Comparison of ENCODE assay signal across 10 cellular contexts in genomic region chr18:75456277-75456676, GRCh38. TPM values are rescaled to one million over a fixed set of nuclear protein-coding genes. Genes with fewer than 3 reads are reported as not detected.
A peak's percentile ranks its signal among the peaks of the same experiment; 100 is the strongest.
DNase-seq lines count a peak whose midpoint lies in the region; ATAC-seq, FAIRE-seq and TF ChIP-seq lines count a peak whose summit lies in the region.
"Had no signal": no experiment of that assay in that cellular context is flagged by ENCODE, and none has a peak within 500 bp of the region (broad histone marks: within the 10 kb centered on the region; RNA-seq: fewer than 3 reads in every experiment).

No MANE protein-coding gene starts in this region.

- TF ChIP-seq POLR2A in endothelial cell of umbilical vein (IDR thresholded peaks at IDR 0.05; ENCODE audit: low read depth, low read length) (no peak), transverse colon (IDR thresholded peaks at IDR 0.05) (no peak)

- intact Hi-C loops in endothelial cell of umbilical vein (cut with micrococcal nuclease) (loop anchor here (5.0 kb wide), 1 partner anchor 249 kb away; the partner anchor contains the start of gene PTGR3), transverse colon (cut with DNase I; ENCODE audit: low total_unique reads) (no loop called here)

- H3K27me3 Mint-ChIP-seq in activated CD8-positive, alpha-beta memory T cell treated with anti-CD3 and anti-CD28 coated beads, Interleukin-2, amount 10 ng/mL, durations not matched to agents 7 days and 5 days = peaks cover 48% of the 10 kb centered on the region
- H3K27me3 Mint-ChIP-seq in neural crest cell (ENCODE audit: low read depth) = peaks cover 10% of the 10 kb centered on the region

- H3K4me1 Mint-ChIP-seq in activated CD8-positive, alpha-beta memory T cell treated with anti-CD3 and anti-CD28 coated beads, Interleukin-2, amount 10 ng/mL, durations not matched to agents 7 days and 5 days = peaks cover 6% of the 10 kb centered on the region
- H3K4me1 Mint-ChIP-seq in neural crest cell = peaks cover 25% of the 10 kb centered on the region

- H3K27ac ChIP-seq in endothelial cell of umbilical vein (ENCODE audit: insufficient read depth, low read depth, low read length) = no peak overlapping the region
- peak overlapping the region; percentile 5 to 61 (median 30) for H3K27ac ChIP-seq in transverse colon

- in situ Hi-C loops in transverse colon (cut with MboI; ENCODE audit: low pct_ligation_motif_present in 1 of 4, low pct_unique_long_range_greater_than_20kb in 1 of 4, low sequenced_read_pairs in 3 of 4) = no loop called here

- 47 to 60% methylated on average over 16 to 17 of the region's 17 CpGs for WGBS in transverse colon (ENCODE audit: low coverage in 1 of 2), 2 donors

- H3K27me3 ChIP-seq in endothelial cell of umbilical vein (ENCODE audit: control insufficient read depth in 2 of 2, insufficient read depth in 2 of 2, low read length in 2 of 2) (peaks cover 1 to 4% of the 10 kb centered on the region in 2 experiments), transverse colon (peaks cover 46% of the 10 kb centered on the region)

- TF ChIP-seq CTCF in endothelial cell of umbilical vein (IDR thresholded peaks at IDR 0.05; ENCODE audit: extremely low read depth in 1 of 2, insufficient read depth in 1 of 2, low read depth in 1 of 2, low read length in 2 of 2) (no peak), neural crest cell (conservative IDR thresholded peaks at IDR 0.05) (no peak), transverse colon (IDR thresholded peaks at IDR 0.05) (no peak)

- peak; percentile 30 for DNase-seq in activated CD8-positive, alpha-beta memory T cell treated with anti-CD3 and anti-CD28 coated beads, Interleukin-2, amount 50 U/mL, for 4 hours
- no peak for DNase-seq in activated CD8-positive, alpha-beta memory T cell treated with anti-CD3 and anti-CD28 coated beads, Interleukin-2, amount 10 ng/mL, durations not matched to agents 7 days and 5 days
- no peak for DNase-seq in endothelial cell of umbilical vein (ENCODE audit: low read depth, low spot score)
- peak; percentile 25 for DNase-seq in neural crest cell (ENCODE audit: low read depth, low spot score)
- no peak for DNase-seq in transverse colon
- DNase-seq in NCI-H1417 (lab: John Stamatoyannopoulos, UW) = no peak
- DNase-seq in NCI-H82 (lab: John Stamatoyannopoulos, UW) = no peak
- DNase-seq: NCI-H345 had no signal

- no peaks in the 10 kb centered on the region for H3K9me1 ChIP-seq in endothelial cell of umbilical vein (replicated peaks; ENCODE audit: control insufficient read depth, extremely low read depth, insufficient read depth, low read length)

- peak overlapping the region; percentile 85 for H3K4me2 ChIP-seq in endothelial cell of umbilical vein (ENCODE audit: insufficient read depth, low read length)

- ATAC-seq in activated CD8-positive, alpha-beta memory T cell treated with anti-CD3 and anti-CD28 coated beads, Interleukin-2, amount 10 ng/mL, durations not matched to agents 7 days and 5 days = no peak
- no peak for ATAC-seq in GM18909 (IDR thresholded peaks at IDR 0.05; ENCODE audit: poor library complexity, unreplicated experiment)

- H3K36me3 ChIP-seq in endothelial cell of umbilical vein (ENCODE audit: control insufficient read depth in 2 of 2, extremely low read depth in 1 of 2, insufficient read depth in 2 of 2, low read length in 2 of 2) = no peaks in the 10 kb centered on the region
- H3K36me3 ChIP-seq in transverse colon = no peaks in the 10 kb centered on the region

- dilution Hi-C loops in endothelial cell of umbilical vein (cut with MboI; ENCODE audit: extremely low pct_ligation_motif_present, low sequenced_read_pairs) = no loop called here

- H2AFZ ChIP-seq in endothelial cell of umbilical vein (ENCODE audit: low read depth, low read length) = no peak overlapping the region

- POLR2A ChIA-PET in endothelial cell of umbilical vein (lab: Charles Lee) = no interaction called here

- H3K9me3 ChIP-seq in endothelial cell of umbilical vein (replicated peaks; ENCODE audit: control insufficient read depth, insufficient read depth, low read length) (no peaks in the 10 kb centered on the region), transverse colon (no peaks in the 10 kb centered on the region)

- no peak for TF ChIP-seq EP300 in transverse colon (IDR thresholded peaks at IDR 0.05; ENCODE audit: low read depth)

- H3K4me3 Mint-ChIP-seq in activated CD8-positive, alpha-beta memory T cell treated with anti-CD3 and anti-CD28 coated beads, Interleukin-2, amount 10 ng/mL, durations not matched to agents 7 days and 5 days = no peak overlapping the region
- peak overlapping the region; percentile 75 for H3K4me3 Mint-ChIP-seq in neural crest cell

- no peak overlapping the region for H3K9ac ChIP-seq in endothelial cell of umbilical vein (replicated peaks; ENCODE audit: extremely low read depth, insufficient read depth, low read length)

- BruUV-seq in endothelial cell of umbilical vein (replicated peaks; lab: Mats Ljungman, UMichigan) = no TSS peak

- no peak for FAIRE-seq in endothelial cell of umbilical vein (lab: Jason Lieb, UNC)

- peaks cover 2% of the 10 kb centered on the region for H3K36me3 Mint-ChIP-seq in activated CD8-positive, alpha-beta memory T cell treated with anti-CD3 and anti-CD28 coated beads, Interleukin-2, amount 10 ng/mL, durations not matched to agents 7 days and 5 days
- H3K36me3 Mint-ChIP-seq in neural crest cell (ENCODE audit: low read depth) = peaks cover 4% of the 10 kb centered on the region

- H3K4me1 ChIP-seq in endothelial cell of umbilical vein (ENCODE audit: control insufficient read depth, extremely low read depth, insufficient read depth, low read length) (peaks cover 3% of the 10 kb centered on the region), transverse colon (peaks cover 0 to 7% (median 2%) of the 10 kb centered on the region in 4 donors)

- no peak overlapping the region for H3K27ac Mint-ChIP-seq in activated CD8-positive, alpha-beta memory T cell treated with anti-CD3 and anti-CD28 coated beads, Interleukin-2, amount 10 ng/mL, durations not matched to agents 7 days and 5 days
- no peak overlapping the region for H3K27ac Mint-ChIP-seq in neural crest cell (ENCODE audit: unreplicated experiment)

- peaks cover 6% of the 10 kb centered on the region for H3K9me3 Mint-ChIP-seq in activated CD8-positive, alpha-beta memory T cell treated with anti-CD3 and anti-CD28 coated beads, Interleukin-2, amount 10 ng/mL, durations not matched to agents 7 days and 5 days (ENCODE audit: low read depth)
- peaks cover 14% of the 10 kb centered on the region for H3K9me3 Mint-ChIP-seq in neural crest cell

- H3K4me3 ChIP-seq in endothelial cell of umbilical vein (replicated peaks in 1 of 3; ENCODE audit: insufficient read depth in 1 of 3, low read depth in 1 of 3, low read length in 3 of 3) (no peak overlapping the region), transverse colon (peak overlapping the region in 1 of 4 donors; percentile 48)

- no peaks in the 10 kb centered on the region for H4K20me1 ChIP-seq in endothelial cell of umbilical vein (replicated peaks; ENCODE audit: control insufficient read depth, extremely low read depth, insufficient read depth, low read length)

- H3K79me2 ChIP-seq in endothelial cell of umbilical vein (ENCODE audit: control insufficient read depth, insufficient read depth, low read length) = no peaks in the 10 kb centered on the region

- CTCF ChIA-PET in activated CD8-positive, alpha-beta memory T cell treated with anti-CD3 and anti-CD28 coated beads, Interleukin-2, amount 10 ng/mL, durations not matched to agents 7 days and 5 days (lab: Charles Lee) = no interaction called here
- CTCF ChIA-PET in endothelial cell of umbilical vein (lab: Charles Lee) = no interaction called here

TF ChIP-seq in endothelial cell of umbilical vein, 7 proteins besides CTCF, POLR2A, EP300 and RAD21:
- TF ChIP-seq MYC (IDR thresholded peaks at IDR 0.05; ENCODE audit: low read depth, low read length) (no peak), FOS (IDR thresholded peaks at IDR 0.05; ENCODE audit: borderline replicate concordance, insufficient read depth, low read length) (no peak), MAX (IDR thresholded peaks at IDR 0.05; ENCODE audit: insufficient read depth, insufficient read length) (no peak), EZH2 (IDR thresholded peaks at IDR 0.05; ENCODE audit: borderline replicate concordance, low read depth, low read length, severe bottlenecking) (no peak), JUN (IDR thresholded peaks at IDR 0.05; ENCODE audit: borderline replicate concordance, insufficient read depth, insufficient read length, low read depth) (no peak), POLR2AphosphoS5 (IDR thresholded peaks at IDR 0.05; ENCODE audit: insufficient read depth, low read depth, low read length) (no peak), GATA2 (IDR thresholded peaks at IDR 0.05; ENCODE audit: insufficient read depth, insufficient read length, low read depth, low read length) (no peak)

RNA-seq across cellular contexts. Expression of gene SMIM21, which starts 28.8 kb away (rescaled TPM):
- not detected for total RNA-seq in activated CD8-positive, alpha-beta memory T cell treated with anti-CD3 and anti-CD28 coated beads, Interleukin-2, amount 10 ng/mL, durations not matched to agents 7 days and 5 days
- not detected in 2 replicates for total RNA-seq in endothelial cell of umbilical vein
- polyA plus RNA-seq in endothelial cell of umbilical vein = not detected in 2 replicates
- not detected in 2 replicates for polyA plus RNA-seq in endothelial cell of umbilical vein (2011; cell fraction: cytosol; rRNA removed)
- not detected in 2 replicates for polyA plus RNA-seq in endothelial cell of umbilical vein (2011; cell fraction: nucleus; rRNA removed)
- polyA plus RNA-seq in endothelial cell of umbilical vein (2012) = not detected in 2 replicates
- not detected in 2 replicates for polyA minus RNA-seq in endothelial cell of umbilical vein
- not detected for polyA minus RNA-seq in endothelial cell of umbilical vein (2011; cell fraction: cytosol; rRNA and poly(A)+ RNA removed)
- polyA minus RNA-seq in endothelial cell of umbilical vein (2011; cell fraction: nucleus; rRNA and poly(A)+ RNA removed) = not detected in 2 replicates
- not detected in 2 replicates for total RNA-seq in neural crest cell
- total RNA-seq in transverse colon = not detected
- total RNA-seq: activated CD8-positive, alpha-beta memory T cell treated with anti-CD3 and anti-CD28 coated beads for 36 hours had no signal

Comparison
In these comparisons a context has a peak if more than half of its experiments do, and no peak if none do; other contexts are left out.
1. DNase-seq: peak in activated CD8-positive, alpha-beta memory T cell treated with anti-CD3 and anti-CD28 coated beads, Interleukin-2, amount 50 U/mL, for 4 hours (single experiment) and neural crest cell (single experiment); none in activated CD8-positive, alpha-beta memory T cell treated with anti-CD3 and anti-CD28 coated beads, Interleukin-2, amount 10 ng/mL, durations not matched to agents 7 days and 5 days (single experiment), endothelial cell of umbilical vein (single experiment), transverse colon (single experiment), NCI-H1417 (0 of 3) and NCI-H82 (single experiment).